Comparison of ENCODE assay signal across 26 cellular contexts in the genomic region with DNA sequence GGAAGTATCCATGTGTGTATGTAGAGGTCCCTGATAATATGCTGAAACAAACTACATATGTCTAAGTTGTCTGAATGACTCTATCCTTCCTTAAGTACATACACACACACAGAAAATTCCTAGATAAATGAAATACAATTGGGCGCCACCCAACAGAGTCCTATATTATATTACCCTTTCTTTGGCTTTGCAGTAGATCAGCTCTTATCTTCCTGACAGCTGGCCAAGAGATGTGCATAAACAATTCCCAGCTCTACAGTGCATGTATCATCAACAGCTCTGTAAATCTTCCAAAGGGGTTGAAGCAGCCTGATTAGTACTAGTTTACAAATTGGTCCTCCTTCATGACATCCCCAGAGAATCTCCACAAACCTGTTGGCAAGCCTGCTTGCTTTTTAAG. TPM values are rescaled to one million over a fixed set of nuclear protein-coding genes. Genes with fewer than 3 reads are reported as not detected.
DNase-seq lines count a peak whose midpoint lies in the region; ATAC-seq and TF ChIP-seq lines count a peak whose summit lies in the region.
"Had no signal": no experiment of that assay in that cellular context is flagged by ENCODE, and none has a peak within 500 bp of the region (broad histone marks: within the 10 kb centered on the region; RNA-seq: fewer than 3 reads in every experiment).

No MANE protein-coding gene starts in this region.

- no peaks in the 10 kb centered on the region; the same call in none of the 2 replicates for H3K9me1 ChIP-seq in IMR-90 (ENCODE audit: insufficient read depth, low read length)

- no peak for TF ChIP-seq POLR2A in IMR-90 (IDR thresholded peaks at IDR 0.05; ENCODE audit: low read depth, low read length)

- no peak overlapping the region for H3K4me3 Mint-ChIP-seq in stimulated activated effector memory CD8-positive, alpha-beta T cell treated with anti-CD3 and anti-CD28 coated beads, Interleukin-12 subunit alpha, Interleukin-12 subunit beta, amount 100 ng/mL, for 72 hours
- H3K4me3 Mint-ChIP-seq: activated B cell treated with CpG ODN at 0.5 μM for 24 hours; activated CD4-positive, alpha-beta memory T cell treated with anti-CD3 and anti-CD28 coated beads, Interleukin-2, amount 10 ng/mL, durations not matched to agents 7 days and 5 days; CD8-positive, alpha-beta memory T cell; effector memory CD8-positive, alpha-beta T cell; T-helper 2 cell treated with Interferon-gamma antibody and Interleukin-4, amounts not matched to agents 5 μg/mL and 100 μg/mL, for 36 hours had no signal

- H3K4me1 Mint-ChIP-seq in stimulated activated effector memory CD8-positive, alpha-beta T cell treated with anti-CD3 and anti-CD28 coated beads, Interleukin-12 subunit alpha, Interleukin-12 subunit beta, amount 100 ng/mL, for 72 hours = no peaks in the 10 kb centered on the region
- H3K4me1 Mint-ChIP-seq: activated B cell treated with CpG ODN at 0.5 μM for 24 hours; CD8-positive, alpha-beta memory T cell had no signal

- dilution Hi-C loops in IMR-90 (cut with HindIII; ENCODE audit: low sequenced_read_pairs, unreplicated experiment) = no loop called here

- no peak overlapping the region for H2BK5ac ChIP-seq in IMR-90 (ENCODE audit: low read depth, low read length, poor library complexity, severe bottlenecking)

- TF ChIP-seq CTCF in IMR-90 (conservative IDR thresholded peaks at IDR 0.05; ENCODE audit: low read depth, low read length) (no peak), VCaP (conservative IDR thresholded peaks at IDR 0.05) (no peak), mucosa of descending colon (IDR thresholded peaks at IDR 0.05) (no peak)

- H3K4me1 ChIP-seq in IMR-90 (ENCODE audit: control insufficient read depth, insufficient read depth, low read length) = peaks cover 9% of the 10 kb centered on the region
- H3K4me1 ChIP-seq in mucosa of descending colon (ENCODE audit: low read depth) = no peaks in the 10 kb centered on the region

- H2AK9ac ChIP-seq in IMR-90 (replicated peaks; ENCODE audit: low read depth, low read length, poor library complexity) = no peak overlapping the region

- H3K56ac ChIP-seq in IMR-90 (ENCODE audit: extremely low read depth, insufficient read depth, low read length) = no peak overlapping the region

- no peak for TF ChIP-seq RAD21 in IMR-90 (IDR thresholded peaks at IDR 0.05; ENCODE audit: low read length)

- no peak overlapping the region for H4K5ac ChIP-seq in IMR-90 (ENCODE audit: low read depth, low read length)

- in situ Hi-C loops in IMR-90 (cut with MboI; ENCODE audit: low sequenced_read_pairs) = no loop called here

- no peaks in the 10 kb centered on the region for H3K27me3 ChIP-seq in IMR-90 (ENCODE audit: control insufficient read depth, insufficient read depth, low read length)
- H3K27me3 ChIP-seq: esophagus squamous epithelium, right atrium auricular region, tibial artery had no signal

- CTCF ChIA-PET in IMR-90 (lab: Yijun Ruan, JAX) = interaction anchor here (0.8 kb wide), 1 partner anchor 20 kb away, joined by 3 read pairs; no protein-coding TSS in a partner anchor

- H3K79me1 ChIP-seq in IMR-90 (ENCODE audit: low read depth in 1 of 2, low read length in 2 of 2) = peaks cover 11 to 26% of the 10 kb centered on the region in 2 experiments; a peak in 3 of 4 replicates

- no CpG with 5 or more reads among the region's 1 CpG for WGBS in IMR-90 (ENCODE audit: extremely low coverage in 2 of 2, insufficient read length in 1 of 2), 2 experiments

- H3K4ac ChIP-seq in IMR-90 (ENCODE audit: low read depth, low read length) = no peak overlapping the region

- no peak overlapping the region for H2AFZ ChIP-seq in IMR-90 (replicated peaks; ENCODE audit: low read length, poor library complexity)

- intact Hi-C loops in IMR-90 (cut with micrococcal nuclease) = loop anchor here (2.0 kb wide), 1 partner anchor 35 kb away; no protein-coding TSS in a partner anchor
- intact Hi-C loops in mucosa of descending colon (cut with DNase I, micrococcal nuclease) = no loop called here

- no peaks in the 10 kb centered on the region for H4K20me1 ChIP-seq in IMR-90 (ENCODE audit: insufficient read depth, low read length)

- no peak overlapping the region for H3K4me2 ChIP-seq in IMR-90 (ENCODE audit: low read depth, low read length)

- no peak overlapping the region for H2AK5ac ChIP-seq in IMR-90 (ENCODE audit: low read depth, low read length)

- POLR2A ChIA-PET in IMR-90 (lab: Charles Lee; ENCODE audit: unreplicated experiment) = no interaction called here

- H2BK120ac ChIP-seq in IMR-90 (ENCODE audit: low read depth, low read length) = no peak overlapping the region

- no peak overlapping the region for H3K14ac ChIP-seq in IMR-90 (replicated peaks; ENCODE audit: low read depth, low read length)

- DNase-seq in IMR-90 (peak; percentile 49), NCI-H2029 (lab: John Stamatoyannopoulos, UW) (peak; percentile 44), mucosa of descending colon (peak in 1 of 3 donors; percentile 31), NOMO-1 treated with dmso at 0.1 percent for 144 hours (lab: John Stamatoyannopoulos, UW; ENCODE audit: unreplicated experiment) (no peak)
- no peak for DNase-seq in stimulated activated effector memory CD8-positive, alpha-beta T cell treated with anti-CD3 and anti-CD28 coated beads, Interleukin-12 subunit alpha, Interleukin-12 subunit beta, amount 100 ng/mL, for 72 hours (ENCODE audit: low spot score in 2 of 2)
- DNase-seq: activated B cell treated with CpG ODN at 0.5 μM for 24 hours; activated CD4-positive, alpha-beta memory T cell treated with anti-CD3 and anti-CD28 coated beads, Interleukin-2, amount 10 ng/mL, durations not matched to agents 7 days and 5 days; activated naive CD4-positive, alpha-beta T cell treated with Interleukin-2 at 50 U/mL for 16 hours; anterior cingulate cortex; CD8-positive, alpha-beta memory T cell; cerebellar nuclear complex; effector memory CD8-positive, alpha-beta T cell; EL; esophagus squamous epithelium; Kasumi-1; NCI-H526; nucleus accumbens; stimulated activated naive CD4-positive, alpha-beta T cell treated with Interleukin-2 at 50 U/mL for 16 hours; tibial artery had no signal

- H3K9me3 Mint-ChIP-seq in stimulated activated effector memory CD8-positive, alpha-beta T cell treated with anti-CD3 and anti-CD28 coated beads, Interleukin-12 subunit alpha, Interleukin-12 subunit beta, amount 100 ng/mL, for 72 hours = no peaks in the 10 kb centered on the region
- H3K9me3 Mint-ChIP-seq: activated B cell treated with CpG ODN at 0.5 μM for 24 hours; activated CD4-positive, alpha-beta memory T cell treated with anti-CD3 and anti-CD28 coated beads, Interleukin-2, amount 10 ng/mL, durations not matched to agents 7 days and 5 days; CD8-positive, alpha-beta memory T cell; effector memory CD8-positive, alpha-beta T cell; T-helper 2 cell treated with Interferon-gamma antibody and Interleukin-4, amounts not matched to agents 5 μg/mL and 100 μg/mL, for 36 hours had no signal

- H3K23ac ChIP-seq in IMR-90 (ENCODE audit: low read depth, low read length) = no peak overlapping the region

- H3K36me3 Mint-ChIP-seq in stimulated activated effector memory CD8-positive, alpha-beta T cell treated with anti-CD3 and anti-CD28 coated beads, Interleukin-12 subunit alpha, Interleukin-12 subunit beta, amount 100 ng/mL, for 72 hours = no peaks in the 10 kb centered on the region
- H3K36me3 Mint-ChIP-seq: CD8-positive, alpha-beta memory T cell had no signal

- no peak overlapping the region for H3K9ac ChIP-seq in IMR-90 (ENCODE audit: low read depth, low read length)

- BruUV-seq in IMR-90 (replicated peaks; lab: Mats Ljungman, UMichigan) = no TSS peak

- no peak overlapping the region for H3K27ac Mint-ChIP-seq in stimulated activated effector memory CD8-positive, alpha-beta T cell treated with anti-CD3 and anti-CD28 coated beads, Interleukin-12 subunit alpha, Interleukin-12 subunit beta, amount 100 ng/mL, for 72 hours
- H3K27ac Mint-ChIP-seq: activated B cell treated with CpG ODN at 0.5 μM for 24 hours; activated CD4-positive, alpha-beta memory T cell treated with anti-CD3 and anti-CD28 coated beads, Interleukin-2, amount 10 ng/mL, durations not matched to agents 7 days and 5 days; effector memory CD8-positive, alpha-beta T cell; T-helper 2 cell treated with Interferon-gamma antibody and Interleukin-4, amounts not matched to agents 5 μg/mL and 100 μg/mL, for 36 hours had no signal

- no peak overlapping the region for H4K8ac ChIP-seq in IMR-90 (ENCODE audit: low read depth in 2 of 2, low read length in 2 of 2)

- no peak overlapping the region for H4K91ac ChIP-seq in IMR-90 (ENCODE audit: insufficient read depth, low read depth, low read length)

- H3K27ac ChIP-seq in IMR-90 (ENCODE audit: insufficient read depth, low read length) = peak overlapping the region; percentile 2; the same call in 1 of the 2 replicates
- H3K27ac ChIP-seq in VCaP = peak overlapping the region; percentile 27; the same call in 1 of the 2 replicates
- H3K27ac ChIP-seq: esophagus squamous epithelium, right atrium auricular region had no signal

- ATAC-seq in IMR-90 (ENCODE audit: low read depth) (peak; percentile 51), mucosa of descending colon (peak; percentile 40), HG03354 (IDR thresholded peaks at IDR 0.05; ENCODE audit: poor library complexity, severe bottlenecking, unreplicated experiment) (no peak)
- ATAC-seq in stimulated activated effector memory CD8-positive, alpha-beta T cell treated with anti-CD3 and anti-CD28 coated beads, Interleukin-12 subunit alpha, Interleukin-12 subunit beta, amount 100 ng/mL, for 72 hours = no peak
- ATAC-seq: effector memory CD8-positive, alpha-beta T cell; Panc1 had no signal

- H2BK15ac ChIP-seq in IMR-90 (ENCODE audit: low read depth, low read length) = no peak overlapping the region

- H3K4me3 ChIP-seq in IMR-90 (ENCODE audit: insufficient read depth, low read depth, low read length) (no peak overlapping the region), mucosa of descending colon (no peak overlapping the region)
- H3K4me3 ChIP-seq: esophagus squamous epithelium, right atrium auricular region, tibial artery had no signal

- H3K18ac ChIP-seq in IMR-90 (ENCODE audit: low read depth, low read length) = no peak overlapping the region

- H3K9me3 ChIP-seq in IMR-90 (ENCODE audit: control insufficient read depth, insufficient read depth, low read length) (no peaks in the 10 kb centered on the region), mucosa of descending colon (no peaks in the 10 kb centered on the region)
- H3K9me3 ChIP-seq: esophagus squamous epithelium, right atrium auricular region, tibial artery had no signal

- no peaks in the 10 kb centered on the region for H3K36me3 ChIP-seq in IMR-90 (ENCODE audit: control insufficient read depth, insufficient read depth, low read length)
- no peaks in the 10 kb centered on the region for H3K36me3 ChIP-seq in mucosa of descending colon (ENCODE audit: low read depth)

- H2BK20ac ChIP-seq in IMR-90 (ENCODE audit: low read depth, low read length) = no peak overlapping the region

RNA-seq across cellular contexts. Expression of a gene that starts 40.0 kb away (rescaled TPM):
- 16.7 and 18.9 TPM in 2 replicates for total RNA-seq in IMR-90 (2012; rRNA removed)
- polyA plus RNA-seq in IMR-90 (2012; rRNA removed) = 13.7 and 15.8 TPM in 2 replicates
- 6.4 and 8.4 TPM in 2 replicates for polyA plus RNA-seq in IMR-90 (2012; cell fraction: cytosol; rRNA removed)
- polyA plus RNA-seq in IMR-90 (2012; cell fraction: nucleus; rRNA removed; ENCODE audit: low replicate concordance) = 4.3 and 13.9 TPM in 2 replicates
- 100 to 1,000 TPM in 2 of 3 donors, 10 to 100 TPM in 1; 89.8 to 109 (median 107) TPM for total RNA-seq in mucosa of descending colon

RNA-seq across cellular contexts. Expression of a gene that starts 50.9 kb away (rescaled TPM):
- total RNA-seq in IMR-90 (2012; rRNA removed) = not detected in 2 replicates
- 0.07 TPM in 1 of 2 replicates, not detected in the other for polyA plus RNA-seq in IMR-90 (2012; rRNA removed)
- polyA plus RNA-seq in IMR-90 (2012; cell fraction: cytosol; rRNA removed) = 0.02 TPM in 1 of 2 replicates, not detected in the other
- 0.16 and 0.31 TPM in 2 replicates for polyA plus RNA-seq in IMR-90 (2012; cell fraction: nucleus; rRNA removed; ENCODE audit: low replicate concordance)
- not detected for total RNA-seq in mucosa of descending colon
- total RNA-seq: activated B cell treated with CpG ODN at 0.5 μM for 24 hours; activated CD4-positive, alpha-beta memory T cell treated with anti-CD3 and anti-CD28 coated beads, Interleukin-2, amount 10 ng/mL, durations not matched to agents 7 days and 5 days; CD8-positive, alpha-beta memory T cell; esophagus squamous epithelium; HT1080; liver had no signal
- polyA plus RNA-seq: CD8-positive, alpha-beta memory T cell; liver had no signal

Comparison
In these comparisons a context has a peak if more than half of its experiments do, and no peak if none do; other contexts are left out.
1. ATAC-seq: peak in IMR-90 (single experiment) and mucosa of descending colon (single experiment); none in HG03354 (single experiment) and stimulated activated effector memory CD8-positive, alpha-beta T cell treated with anti-CD3 and anti-CD28 coated beads, Interleukin-12 subunit alpha, Interleukin-12 subunit beta, amount 100 ng/mL, for 72 hours (single experiment).
2. DNase-seq: peak in IMR-90 (single experiment) and NCI-H2029 (single experiment); none in stimulated activated effector memory CD8-positive, alpha-beta T cell treated with anti-CD3 and anti-CD28 coated beads, Interleukin-12 subunit alpha, Interleukin-12 subunit beta, amount 100 ng/mL, for 72 hours (0 of 2) and NOMO-1 treated with dmso at 0.1 percent for 144 hours (single experiment).